Comparison of ENCODE assay signal across 20 cellular contexts in the genomic region with DNA sequence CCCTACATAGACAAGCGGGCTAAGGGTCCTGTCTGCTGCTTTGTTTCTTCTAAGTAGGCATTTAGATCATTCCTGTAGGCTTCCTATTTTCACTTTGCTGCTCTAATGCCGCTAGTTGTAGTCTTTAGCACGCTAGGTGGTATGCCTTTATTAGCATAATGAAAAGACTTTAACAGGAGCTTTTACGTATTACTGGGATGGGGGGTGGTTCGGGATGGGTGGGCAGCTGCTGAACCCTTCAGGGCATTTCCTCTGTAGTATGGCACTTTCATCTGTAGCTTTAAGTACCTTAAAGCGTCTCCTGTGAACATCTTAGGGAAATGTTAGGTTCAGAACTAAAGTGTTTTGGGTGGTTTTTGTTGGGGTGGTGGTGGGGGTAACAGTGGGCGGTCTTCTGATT.
DNase-seq lines count a peak whose midpoint lies in the region; ATAC-seq and FAIRE-seq lines count a peak whose summit lies in the region.
"Had no signal": no experiment of that assay in that cellular context is flagged by ENCODE, and none has a peak within 500 bp of the region (broad histone marks: within the 10 kb centered on the region; RNA-seq: fewer than 3 reads in every experiment).

No MANE protein-coding gene starts in this region.

- H3K9ac ChIP-seq in HUES64 (ENCODE audit: low read depth, low read length), result no peak overlapping the region
- H3K9ac ChIP-seq in iPS-18a (ENCODE audit: low read length), result no peak overlapping the region

- DNase-seq in activated CD4-positive, alpha-beta T cell treated with anti-CD3 and anti-CD28 coated beads, Interleukin-2, amount 10 ng/mL, durations not matched to agents 24 days and 14 days, result peak; percentile 40
- DNase-seq in activated CD4-positive, alpha-beta T cell treated with anti-CD3 and anti-CD28 coated beads, Interleukin-2, amount 50 U/mL, for 4 hours, result no peak
- no peak for DNase-seq in stimulated activated CD4-positive, alpha-beta T cell treated with anti-CD3 and anti-CD28 coated beads, Interleukin-4, amount 100 ng/mL, for 1 hour
- DNase-seq in GM19239 (ENCODE audit: insufficient read length, low spot score), result no peak
- DNase-seq in NK-92 treated with Interleukin-12 subunit alpha and Interleukin-12 subunit beta, amount 100 ng/mL, for 24 hours (lab: John Stamatoyannopoulos, UW), result no peak
- DNase-seq: AML-193; C1 segment of cervical spinal cord; CD4-positive, alpha-beta T cell; COR-L47; DMS153; DMS79 treated with DMSO at 0.1 percent for 48 hours; EL; GDM1; H7 had no signal

- no peak for FAIRE-seq in GM19239 (lab: Jason Lieb, UNC)
- FAIRE-seq: D721Med, GM12892 had no signal

- intact Hi-C loops in activated CD4-positive, alpha-beta T cell treated with anti-CD3 and anti-CD28 coated beads, Interleukin-2, amount 10 ng/mL, durations not matched to agents 24 days and 14 days (cut with micrococcal nuclease), result no loop called here

- WGBS in HUES64, result 16% methylated on average over 7 of the region's 7 CpGs

- no peaks in the 10 kb centered on the region for H3K4me1 Mint-ChIP-seq in activated CD4-positive, alpha-beta T cell treated with anti-CD3 and anti-CD28 coated beads, Interleukin-2, amount 10 ng/mL, durations not matched to agents 24 days and 14 days

- H3K9me3 Mint-ChIP-seq in activated CD4-positive, alpha-beta T cell treated with anti-CD3 and anti-CD28 coated beads, Interleukin-2, amount 10 ng/mL, durations not matched to agents 24 days and 14 days, result no peaks in the 10 kb centered on the region
- H3K9me3 Mint-ChIP-seq: CD4-positive, alpha-beta T cell had no signal

- H3K36me3 Mint-ChIP-seq in activated CD4-positive, alpha-beta T cell treated with anti-CD3 and anti-CD28 coated beads, Interleukin-2, amount 10 ng/mL, durations not matched to agents 24 days and 14 days (ENCODE audit: low read depth), result no peaks in the 10 kb centered on the region

- no peak overlapping the region for H3K4me3 ChIP-seq in HUES64 (ENCODE audit: low read length)
- H3K4me3 ChIP-seq in iPS-18a (ENCODE audit: low read length), result peak overlapping the region; percentile 9

- no peaks in the 10 kb centered on the region for H3K36me3 ChIP-seq in HUES64 (ENCODE audit: insufficient read depth, low read length)
- no peaks in the 10 kb centered on the region for H3K36me3 ChIP-seq in iPS-18a (ENCODE audit: control insufficient read depth, low read depth, low read length)

- H3K4me1 ChIP-seq in HUES64 (ENCODE audit: insufficient read depth, low read length) (peaks cover 55% of the 10 kb centered on the region), iPS-18a (ENCODE audit: control insufficient read depth, low read depth, low read length) (peaks cover 55% of the 10 kb centered on the region)

- H3K27ac ChIP-seq in HUES64 (ENCODE audit: low read depth, low read length) (peak overlapping the region; percentile 48; the same call in 1 of the 2 replicates), iPS-18a (ENCODE audit: low read length) (no peak overlapping the region)
- H3K27ac ChIP-seq: 22Rv1 had no signal

- H3K27me3 Mint-ChIP-seq in activated CD4-positive, alpha-beta T cell treated with anti-CD3 and anti-CD28 coated beads, Interleukin-2, amount 10 ng/mL, durations not matched to agents 24 days and 14 days, result peaks cover 53% of the 10 kb centered on the region

- H3K27me3 ChIP-seq in HUES64 (ENCODE audit: insufficient read depth, low read length) (no peaks in the 10 kb centered on the region), iPS-18a (ENCODE audit: control insufficient read depth, insufficient read depth, low read length) (no peaks in the 10 kb centered on the region)

- H3K9me3 ChIP-seq in HUES64 (ENCODE audit: insufficient read depth, low read depth, low read length) (no peaks in the 10 kb centered on the region), iPS-18a (ENCODE audit: control insufficient read depth, low read depth, low read length) (no peaks in the 10 kb centered on the region)

- no peak for ATAC-seq in GM19397 (IDR thresholded peaks at IDR 0.05; ENCODE audit: unreplicated experiment)

- H3K4me3 Mint-ChIP-seq in activated CD4-positive, alpha-beta T cell treated with anti-CD3 and anti-CD28 coated beads, Interleukin-2, amount 10 ng/mL, durations not matched to agents 24 days and 14 days, result no peak overlapping the region
- H3K4me3 Mint-ChIP-seq: CD4-positive, alpha-beta T cell had no signal

- no peak overlapping the region for H3K27ac Mint-ChIP-seq in activated CD4-positive, alpha-beta T cell treated with anti-CD3 and anti-CD28 coated beads, Interleukin-2, amount 10 ng/mL, durations not matched to agents 24 days and 14 days
- H3K27ac Mint-ChIP-seq: CD4-positive, alpha-beta T cell had no signal
